In the genomic region with DNA sequence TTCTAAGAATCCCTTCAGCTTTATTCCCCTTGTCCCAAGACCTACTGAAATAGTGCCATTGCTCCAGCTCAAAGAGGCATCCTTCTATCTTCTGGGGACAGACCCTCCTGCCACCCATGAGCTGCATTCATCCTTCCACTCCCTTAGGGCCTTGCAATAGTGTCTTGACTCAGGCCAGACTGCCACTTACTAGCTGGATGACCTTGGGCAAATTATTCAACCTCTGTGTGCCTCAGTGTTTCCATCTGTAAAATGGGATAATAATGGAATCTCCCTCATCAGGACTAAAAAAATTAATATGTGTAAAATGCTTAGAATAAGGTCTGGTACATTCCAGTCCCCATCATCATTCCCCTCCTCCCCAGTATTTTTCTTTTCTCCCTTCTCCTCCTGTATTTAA, we compare ENCODE assay signal across 23 cellular contexts. TPM values are rescaled to one million over a fixed set of nuclear protein-coding genes. Genes with fewer than 3 reads are reported as not detected.
DNase-seq lines count a peak whose midpoint lies in the region; FAIRE-seq and TF ChIP-seq lines count a peak whose summit lies in the region.
"Had no signal": no experiment of that assay in that cellular context is flagged by ENCODE, and none has a peak within 500 bp of the region (broad histone marks: within the 10 kb centered on the region; RNA-seq: fewer than 3 reads in every experiment).

No MANE protein-coding gene starts in this region.

- H3K4me3 ChIP-seq in H1 (ENCODE audit: extremely low read depth in 1 of 4, insufficient read depth in 2 of 4, low read depth in 3 of 4, low read length in 4 of 4), result no peak overlapping the region
- no peak overlapping the region for H3K4me3 ChIP-seq in neural progenitor cell
- H3K4me3 ChIP-seq: BLaER1, GM12878 had no signal

- no peak for DNase-seq in activated CD4-positive, alpha-beta T cell treated with anti-CD3 and anti-CD28 coated beads, Interleukin-2, amount 10 ng/mL, durations not matched to agents 7 days and 5 days
- DNase-seq in activated CD4-positive, alpha-beta T cell treated with anti-CD3 and anti-CD28 coated beads for 4 hours, result no peak
- DNase-seq in GM12891 (ENCODE audit: insufficient read length, low spot score) (no peak), H1 (ENCODE audit: low read depth in 1 of 2, low spot score in 2 of 2) (no peak), neural progenitor cell (ENCODE audit: low spot score) (no peak), dedifferentiated amniotic fluid mesenchymal stem cell (ENCODE audit: extremely low spot score) (no peak), midbrain (lab: John Stamatoyannopoulos, UW) (no peak)
- DNase-seq: CD4-positive, CD25-positive, alpha-beta regulatory T cell; CD8-positive, alpha-beta T cell; DMS 273 treated with DMSO at 0.1 percent for 48 hours; DMS79; EL; GDM1; GOT3; H7 had no signal

- H3K79me2 ChIP-seq in H1 (ENCODE audit: control insufficient read depth in 1 of 2, insufficient read depth in 2 of 2, low read length in 2 of 2) (no peaks in the 10 kb centered on the region), neural progenitor cell (ENCODE audit: low read depth) (no peaks in the 10 kb centered on the region)

- CTCF ChIA-PET in activated CD4-positive, alpha-beta T cell treated with anti-CD3 and anti-CD28 coated beads, Interleukin-2, amount 10 ng/mL, durations not matched to agents 7 days and 5 days (lab: Charles Lee), result interaction anchor here (0.5 to 1.1 kb wide), 3 partner anchors 14 to 57 kb away, joined by 3 to 4 read pairs (median 3); no protein-coding TSS in a partner anchor
- CTCF ChIA-PET in H1 (lab: Charles Lee; ENCODE audit: partially characterized antibody), result interaction anchor here (1.2 to 4.5 kb wide), 4 partner anchors 11 to 36 kb away, joined by 3 to 23 read pairs (median 12); no protein-coding TSS in a partner anchor

- no peak overlapping the region for H3K23ac ChIP-seq in H1 (ENCODE audit: insufficient read length)

- H3K27ac ChIP-seq in H1 (ENCODE audit: low read depth, low read length), result no peak overlapping the region
- H3K27ac ChIP-seq in neural progenitor cell, result no peak overlapping the region
- H3K27ac ChIP-seq: 22Rv1, BLaER1, C4-2B had no signal

- H3K9me3 ChIP-seq in H1 (ENCODE audit: insufficient read depth in 2 of 2, low read depth in 1 of 2, low read length in 1 of 2) (no peaks in the 10 kb centered on the region), neural progenitor cell (ENCODE audit: low read depth) (no peaks in the 10 kb centered on the region)
- H3K9me3 ChIP-seq: BLaER1 had no signal

- H2BK5ac ChIP-seq in H1 (ENCODE audit: low read depth, low read length), result no peak overlapping the region

- H2AK5ac ChIP-seq in H1 (ENCODE audit: low read depth, low read length), result no peak overlapping the region

- TF ChIP-seq POLR2A in GM12891 (IDR thresholded peaks at IDR 0.05; ENCODE audit: low read depth, low read length), result no peak
- no peak for TF ChIP-seq POLR2A in H1 (IDR thresholded peaks at IDR 0.05; ENCODE audit: control extremely low read depth in 1 of 2, low read depth in 2 of 2, low read length in 2 of 2)

- H3K23me2 ChIP-seq in H1 (ENCODE audit: low read depth, low read length), result no peaks in the 10 kb centered on the region

- H3K4me1 ChIP-seq in H1 (replicated peaks in 1 of 4; ENCODE audit: control insufficient read depth in 3 of 4, insufficient read depth in 4 of 4, low read length in 3 of 4) (no peaks in the 10 kb centered on the region), neural progenitor cell (no peaks in the 10 kb centered on the region)

- peaks cover 0 to 3% (median 0%) of the 10 kb centered on the region in 4 experiments; a peak in 3 of 8 replicates for H3K36me3 ChIP-seq in H1 (ENCODE audit: control insufficient read depth in 2 of 4, insufficient read depth in 4 of 4, low read length in 3 of 4)
- H3K36me3 ChIP-seq in neural progenitor cell, result no peaks in the 10 kb centered on the region

- H3K4ac ChIP-seq in H1 (replicated peaks; ENCODE audit: insufficient read length, low read depth, low read length), result no peak overlapping the region

- no peak overlapping the region for H4K5ac ChIP-seq in H1 (ENCODE audit: insufficient read length, low read depth, low read length)

- no peaks in the 10 kb centered on the region for H3K27me3 ChIP-seq in H1 (replicated peaks in 1 of 4; ENCODE audit: control insufficient read depth in 3 of 4, extremely low read depth in 1 of 4, insufficient read depth in 3 of 4, low read length in 3 of 4)
- no peaks in the 10 kb centered on the region for H3K27me3 ChIP-seq in neural progenitor cell
- H3K27me3 ChIP-seq: BLaER1 had no signal

- no peak overlapping the region for H3K18ac ChIP-seq in H1 (ENCODE audit: extremely low read depth, low read length)

- H3K4me2 ChIP-seq in H1 (ENCODE audit: insufficient read depth in 1 of 2, low read depth in 2 of 2, low read length in 2 of 2) (no peak overlapping the region), neural progenitor cell (no peak overlapping the region)
- H3K4me2 ChIP-seq: BLaER1 had no signal

- H2AFZ ChIP-seq in H1 (ENCODE audit: low read length) (no peak overlapping the region), neural progenitor cell (replicated peaks) (no peak overlapping the region)

- TF ChIP-seq RAD21 in H1 (IDR thresholded peaks at IDR 0.05 in 1 of 2, conservative IDR thresholded peaks at IDR 0.05 in 1 of 2; ENCODE audit: low read depth in 2 of 2, low read length in 2 of 2), result no peak

- no peak overlapping the region for H2BK20ac ChIP-seq in H1 (ENCODE audit: low read length)

- no peak for TF ChIP-seq CTCF in H1 (IDR thresholded peaks at IDR 0.05; ENCODE audit: control extremely low read depth in 1 of 3, insufficient read depth in 1 of 3, low read depth in 1 of 3, low read length in 3 of 3)
- no peak for TF ChIP-seq CTCF in neural progenitor cell (IDR thresholded peaks at IDR 0.05)

- H3K27ac Mint-ChIP-seq in activated CD4-positive, alpha-beta T cell treated with anti-CD3 and anti-CD28 coated beads, Interleukin-2, amount 10 ng/mL, durations not matched to agents 7 days and 5 days, result peak overlapping the region; percentile 10
- H3K27ac Mint-ChIP-seq in neural progenitor cell, result peak overlapping the region; percentile 34
- H3K27ac Mint-ChIP-seq: B cell; CD4-positive, CD25-positive, alpha-beta regulatory T cell; CD8-positive, alpha-beta T cell had no signal

- H4K20me1 ChIP-seq in H1 (replicated peaks in 1 of 2; ENCODE audit: control insufficient read depth in 1 of 2, insufficient read depth in 2 of 2, low read length in 2 of 2), result no peaks in the 10 kb centered on the region
- no peaks in the 10 kb centered on the region for H4K20me1 ChIP-seq in neural progenitor cell (ENCODE audit: low read depth)
- H4K20me1 ChIP-seq: BLaER1 had no signal

- POLR2A ChIA-PET in activated CD4-positive, alpha-beta T cell treated with anti-CD3 and anti-CD28 coated beads, Interleukin-2, amount 10 ng/mL, durations not matched to agents 7 days and 5 days (lab: Charles Lee), result no interaction called here
- POLR2A ChIA-PET in H1 (lab: Charles Lee; ENCODE audit: partially characterized antibody), result interaction anchor here (1.0 to 1.8 kb wide), 3 partner anchors 10 to 36 kb away, joined by 3 to 4 read pairs (median 3); no protein-coding TSS in a partner anchor

- no peaks in the 10 kb centered on the region for H3K9me3 Mint-ChIP-seq in activated CD4-positive, alpha-beta T cell treated with anti-CD3 and anti-CD28 coated beads, Interleukin-2, amount 10 ng/mL, durations not matched to agents 7 days and 5 days
- no peaks in the 10 kb centered on the region for H3K9me3 Mint-ChIP-seq in neural progenitor cell
- H3K9me3 Mint-ChIP-seq: CD8-positive, alpha-beta T cell had no signal

- H3K27me3 Mint-ChIP-seq in activated CD4-positive, alpha-beta T cell treated with anti-CD3 and anti-CD28 coated beads, Interleukin-2, amount 10 ng/mL, durations not matched to agents 7 days and 5 days, result no peaks in the 10 kb centered on the region
- peaks cover 2% of the 10 kb centered on the region for H3K27me3 Mint-ChIP-seq in neural progenitor cell (ENCODE audit: insufficient read depth, low read depth)
- H3K27me3 Mint-ChIP-seq: B cell; CD4-positive, CD25-positive, alpha-beta regulatory T cell had no signal

- no peak for TF ChIP-seq EP300 in H1 (IDR thresholded peaks at IDR 0.05; ENCODE audit: borderline replicate concordance in 1 of 2, low read depth in 2 of 2, low read length in 2 of 2)

- H3K4me3 Mint-ChIP-seq in activated CD4-positive, alpha-beta T cell treated with anti-CD3 and anti-CD28 coated beads, Interleukin-2, amount 10 ng/mL, durations not matched to agents 7 days and 5 days, result no peak overlapping the region
- H3K4me3 Mint-ChIP-seq in neural progenitor cell, result no peak overlapping the region
- H3K4me3 Mint-ChIP-seq: B cell; CD4-positive, CD25-positive, alpha-beta regulatory T cell; CD8-positive, alpha-beta T cell had no signal

- H3K14ac ChIP-seq in H1 (ENCODE audit: insufficient read length), result no peak overlapping the region

- no peaks in the 10 kb centered on the region; the same call in 1 of the 2 replicates for H3K79me1 ChIP-seq in H1 (ENCODE audit: low read depth, low read length)

- H2BK15ac ChIP-seq in H1 (ENCODE audit: low read length), result no peak overlapping the region

- no peak overlapping the region for H4K91ac ChIP-seq in H1 (replicated peaks; ENCODE audit: insufficient read length, low read length)

- FAIRE-seq in GM12891 (lab: Jason Lieb, UNC) (peak; percentile 35), H1 (lab: Jason Lieb, UNC) (no peak)
- FAIRE-seq: A204.1, D721Med, GM12878, GM18507 had no signal

- no peak overlapping the region for H3K9ac ChIP-seq in H1 (replicated peaks in 1 of 4; ENCODE audit: extremely low read depth in 1 of 4, low read depth in 3 of 4, low read length in 3 of 4)
- no peak overlapping the region for H3K9ac ChIP-seq in neural progenitor cell
- H3K9ac ChIP-seq: BLaER1 had no signal

- no peak overlapping the region for H2BK120ac ChIP-seq in H1 (replicated peaks; ENCODE audit: low read depth, low read length)

- H4K8ac ChIP-seq in H1 (ENCODE audit: extremely low read depth, insufficient read depth, low read length), result no peak overlapping the region

- H3K36me3 Mint-ChIP-seq in activated CD4-positive, alpha-beta T cell treated with anti-CD3 and anti-CD28 coated beads, Interleukin-2, amount 10 ng/mL, durations not matched to agents 7 days and 5 days (ENCODE audit: low read depth), result no peaks in the 10 kb centered on the region
- no peaks in the 10 kb centered on the region for H3K36me3 Mint-ChIP-seq in neural progenitor cell

- no peak overlapping the region for H2BK12ac ChIP-seq in H1 (ENCODE audit: low read depth, low read length)

- no peak overlapping the region for H3K56ac ChIP-seq in H1 (replicated peaks; ENCODE audit: insufficient read length, low read depth, low read length)

- H3K4me1 Mint-ChIP-seq in activated CD4-positive, alpha-beta T cell treated with anti-CD3 and anti-CD28 coated beads, Interleukin-2, amount 10 ng/mL, durations not matched to agents 7 days and 5 days, result no peaks in the 10 kb centered on the region
- H3K4me1 Mint-ChIP-seq in neural progenitor cell, result peaks cover 12% of the 10 kb centered on the region
- H3K4me1 Mint-ChIP-seq: CD4-positive, CD25-positive, alpha-beta regulatory T cell had no signal

- H3F3A ChIP-seq in neural progenitor cell (ENCODE audit: low read depth), result no peaks in the 10 kb centered on the region

RNA-seq across cellular contexts. Expression of gene OXER1, which starts 5.6 kb away (rescaled TPM):
- not detected for total RNA-seq in activated CD4-positive, alpha-beta T cell treated with anti-CD3 and anti-CD28 coated beads, Interleukin-2, amount 10 ng/mL, durations not matched to agents 7 days and 5 days
- 2.6 TPM for polyA plus RNA-seq in GM12891 (2012; ENCODE audit: low read depth, missing spikeins)
- 1.2 and 1.3 TPM in 2 replicates for total RNA-seq in H1 (2021; fragmentation: NEBNext Ultra II Directional; extraction: Animal tissue kit (Norgen Biotek cat#: 25700))
- 2.9 and 3.7 TPM in 2 replicates for polyA plus RNA-seq in H1 (2011; rRNA removed)
- 1.8 TPM for polyA plus RNA-seq in H1 (2011; cell fraction: cytosol; rRNA removed)
- 6.2 TPM for polyA plus RNA-seq in H1 (2011; cell fraction: nucleus; rRNA removed)
- polyA plus RNA-seq in H1 (2012, experiment 1 of 2), result 1.3 to 2.9 TPM (median 2.4 TPM) in 4 replicates
- 0.71 TPM for polyA plus RNA-seq in H1 (2012, experiment 2 of 2)
- 0.65 TPM for polyA plus RNA-seq in H1 (2013, experiment 1 of 2)
- 0.46 TPM for polyA plus RNA-seq in H1 (2013, experiment 2 of 2)
- 1.0 and 1.8 TPM in 2 replicates for polyA minus RNA-seq in H1 (2011; rRNA and poly(A)+ RNA removed)
- 0.81 TPM for polyA minus RNA-seq in H1 (2011; cell fraction: cytosol; rRNA and poly(A)+ RNA removed)
- 2.7 TPM for polyA minus RNA-seq in H1 (2011; cell fraction: nucleus; rRNA and poly(A)+ RNA removed)
- total RNA-seq in neural progenitor cell (ENCODE audit: low replicate concordance), result 0.62 and 0.88 TPM in 2 replicates
- total RNA-seq: CD4-positive, CD25-positive, alpha-beta regulatory T cell had no signal

RNA-seq across cellular contexts. Expression of gene HAAO, which starts 34.0 kb away (rescaled TPM):
- total RNA-seq in activated CD4-positive, alpha-beta T cell treated with anti-CD3 and anti-CD28 coated beads, Interleukin-2, amount 10 ng/mL, durations not matched to agents 7 days and 5 days, result not detected
- polyA plus RNA-seq in GM12891 (2012; ENCODE audit: low read depth, missing spikeins), result 17.0 TPM
- total RNA-seq in H1 (2021; fragmentation: NEBNext Ultra II Directional; extraction: Animal tissue kit (Norgen Biotek cat#: 25700)), result 2.5 and 3.2 TPM in 2 replicates
- 7.0 and 9.5 TPM in 2 replicates for polyA plus RNA-seq in H1 (2011; rRNA removed)
- polyA plus RNA-seq in H1 (2011; cell fraction: cytosol; rRNA removed), result 5.4 TPM
- polyA plus RNA-seq in H1 (2011; cell fraction: nucleus; rRNA removed), result 12.8 TPM
- 2.2 to 6.4 TPM (median 4.5 TPM) in 4 replicates for polyA plus RNA-seq in H1 (2012, experiment 1 of 2)
- 2.6 TPM for polyA plus RNA-seq in H1 (2012, experiment 2 of 2)
- polyA plus RNA-seq in H1 (2013, experiment 1 of 2), result 1.8 TPM
- 1.7 TPM for polyA plus RNA-seq in H1 (2013, experiment 2 of 2)
- 3.3 and 5.6 TPM in 2 replicates for polyA minus RNA-seq in H1 (2011; rRNA and poly(A)+ RNA removed)
- polyA minus RNA-seq in H1 (2011; cell fraction: cytosol; rRNA and poly(A)+ RNA removed), result 1.4 TPM
- 5.7 TPM for polyA minus RNA-seq in H1 (2011; cell fraction: nucleus; rRNA and poly(A)+ RNA removed)
- 0.77 and 2.8 TPM in 2 replicates for total RNA-seq in neural progenitor cell (ENCODE audit: low replicate concordance)
- total RNA-seq: CD4-positive, CD25-positive, alpha-beta regulatory T cell; CD8-positive, alpha-beta T cell had no signal
